ENCODE assay signal across 14 cellular contexts in genomic region chr17:75410141-75410540, GRCh38. TPM values are rescaled to one million over a fixed set of nuclear protein-coding genes. Genes with fewer than 3 reads are reported as not detected.
DNase-seq lines count a peak whose midpoint lies in the region; ATAC-seq and TF ChIP-seq lines count a peak whose summit lies in the region.
"Had no signal": no experiment of that assay in that cellular context is flagged by ENCODE, and none has a peak within 500 bp of the region (broad histone marks: within the 10 kb centered on the region; RNA-seq: fewer than 3 reads in every experiment).

No MANE protein-coding gene starts in this region.

- H3K36me3 Mint-ChIP-seq in activated naive CD4-positive, alpha-beta T cell treated with anti-CD3 and anti-CD28 coated beads, Interleukin-2, amount 50 U/mL, for 24 hours = no peaks in the 10 kb centered on the region
- no peaks in the 10 kb centered on the region for H3K36me3 Mint-ChIP-seq in H9 (ENCODE audit: insufficient read depth in 1 of 3, low read depth in 3 of 3)
- peaks cover 2% of the 10 kb centered on the region for H3K36me3 Mint-ChIP-seq in stimulated activated effector memory CD8-positive, alpha-beta T cell treated with anti-CD3 and anti-CD28 coated beads, Interleukin-12 subunit alpha, Interleukin-12 subunit beta, amount 100 ng/mL, for 72 hours

- no peak overlapping the region for H4K91ac ChIP-seq in H9 (ENCODE audit: insufficient read length, low read depth, low read length)

- H2BK12ac ChIP-seq in H9 (ENCODE audit: insufficient read length, low read depth, low read length) = no peak overlapping the region

- no peak overlapping the region for H3T11ph ChIP-seq in H9 (ENCODE audit: low read length)

- no peaks in the 10 kb centered on the region for H3K27me3 Mint-ChIP-seq in activated naive CD4-positive, alpha-beta T cell treated with anti-CD3 and anti-CD28 coated beads, Interleukin-2, amount 50 U/mL, for 24 hours
- peaks cover 11% of the 10 kb centered on the region for H3K27me3 Mint-ChIP-seq in H9 (ENCODE audit: low read depth)

- H3K9ac ChIP-seq in H9 (ENCODE audit: extremely low read depth, insufficient read length, low read length) = no peak overlapping the region

- no peaks in the 10 kb centered on the region for H3K23me2 ChIP-seq in H9 (ENCODE audit: insufficient read length, low read depth, low read length, poor library complexity, severe bottlenecking)

- no peaks in the 10 kb centered on the region for H3K9me2 ChIP-seq in OCI-LY7 (ENCODE audit: insufficient read depth, low read length)

- no peak overlapping the region for H2BK5ac ChIP-seq in H9 (ENCODE audit: insufficient read length, low read length)

- TF ChIP-seq POLR2A in tibial nerve (IDR thresholded peaks at IDR 0.05) = no peak

- no peaks in the 10 kb centered on the region for H3K79me2 ChIP-seq in H9 (ENCODE audit: insufficient read depth, low read length)
- H3K79me2 ChIP-seq in OCI-LY7 (ENCODE audit: insufficient read depth, low read depth, low read length) = peaks cover 4% of the 10 kb centered on the region

- H4K8ac ChIP-seq in H9 (replicated peaks; ENCODE audit: insufficient read length, low read depth, low read length) = no peak overlapping the region

- H3K4me1 Mint-ChIP-seq in activated naive CD4-positive, alpha-beta T cell treated with anti-CD3 and anti-CD28 coated beads, Interleukin-2, amount 50 U/mL, for 24 hours = peaks cover 30% of the 10 kb centered on the region
- H3K4me1 Mint-ChIP-seq in H9 = peaks cover 13 to 16% of the 10 kb centered on the region in 2 experiments
- H3K4me1 Mint-ChIP-seq in stimulated activated effector memory CD8-positive, alpha-beta T cell treated with anti-CD3 and anti-CD28 coated beads, Interleukin-12 subunit alpha, Interleukin-12 subunit beta, amount 100 ng/mL, for 72 hours = peaks cover 29% of the 10 kb centered on the region

- H3K18ac ChIP-seq in H9 (ENCODE audit: insufficient read length, low read depth, low read length) = no peak overlapping the region

- H2BK20ac ChIP-seq in H9 (ENCODE audit: low read depth, low read length, poor library complexity, severe bottlenecking) = no peak overlapping the region

- H3K9me3 ChIP-seq in H9 (ENCODE audit: control insufficient read depth, low read depth, low read length) (no peaks in the 10 kb centered on the region), OCI-LY7 (ENCODE audit: low read length) (no peaks in the 10 kb centered on the region), tibial nerve (no peaks in the 10 kb centered on the region)
- H3K9me3 ChIP-seq: A549, BE2C had no signal

- no peak overlapping the region for H2BK15ac ChIP-seq in H9 (ENCODE audit: low read depth, low read length)

- no CpG with 5 or more reads among the region's 4 CpGs for WGBS in H9 (ENCODE audit: extremely low coverage, insufficient read length, low lambda C conversion rate)
- WGBS in tibial nerve, 2 donors = 66 to 74% methylated on average over 4 of the region's 4 CpGs

- H3K27ac ChIP-seq in H9 (ENCODE audit: insufficient read length, low read depth, low read length) (no peak overlapping the region), OCI-LY7 (ENCODE audit: low read depth, low read length, poor library complexity, severe bottlenecking) (no peak overlapping the region), tibial nerve (no peak overlapping the region)
- H3K27ac ChIP-seq: A549, C4-2B had no signal

- H3K23ac ChIP-seq in H9 (ENCODE audit: insufficient read length, low read depth, low read length) = no peak overlapping the region

- H3K4ac ChIP-seq in H9 (ENCODE audit: low read depth, low read length) = no peak overlapping the region

- no peaks in the 10 kb centered on the region for H3K9me3 Mint-ChIP-seq in activated naive CD4-positive, alpha-beta T cell treated with anti-CD3 and anti-CD28 coated beads, Interleukin-2, amount 50 U/mL, for 24 hours
- H3K9me3 Mint-ChIP-seq in H9 = no peaks in the 10 kb centered on the region
- H3K9me3 Mint-ChIP-seq in stimulated activated effector memory CD8-positive, alpha-beta T cell treated with anti-CD3 and anti-CD28 coated beads, Interleukin-12 subunit alpha, Interleukin-12 subunit beta, amount 100 ng/mL, for 72 hours = no peaks in the 10 kb centered on the region
- H3K9me3 Mint-ChIP-seq: GM23338 had no signal

- peak overlapping the region; percentile 75 for H3K27ac Mint-ChIP-seq in activated naive CD4-positive, alpha-beta T cell treated with anti-CD3 and anti-CD28 coated beads, Interleukin-2, amount 50 U/mL, for 24 hours
- H3K27ac Mint-ChIP-seq in H9 = no peak overlapping the region
- H3K27ac Mint-ChIP-seq in stimulated activated effector memory CD8-positive, alpha-beta T cell treated with anti-CD3 and anti-CD28 coated beads, Interleukin-12 subunit alpha, Interleukin-12 subunit beta, amount 100 ng/mL, for 72 hours = peak overlapping the region; percentile 2
- H3K27ac Mint-ChIP-seq: GM23338 had no signal

- intact Hi-C loops in OCI-LY7 (cut with micrococcal nuclease; ENCODE audit: unreplicated experiment) = loop anchor here (10.0 kb wide), 1 partner anchor 365 kb away; the partner anchor contains the start of genes ATP5PD and KCTD2

- no peak overlapping the region for H3K4me3 ChIP-seq in OCI-LY7 (ENCODE audit: low read depth, low read length, poor library complexity, severe bottlenecking)
- no peak overlapping the region for H3K4me3 ChIP-seq in tibial nerve
- H3K4me3 ChIP-seq: A549, GM23338 had no signal

- H3K4me1 ChIP-seq in H9 (ENCODE audit: insufficient read depth, low read length) (no peaks in the 10 kb centered on the region), OCI-LY7 (ENCODE audit: insufficient read depth, low read length, poor library complexity, severe bottlenecking) (peaks cover 69% of the 10 kb centered on the region), tibial nerve (peaks cover 0 to 21% (median 10%) of the 10 kb centered on the region in 4 donors)
- H3K4me1 ChIP-seq: BE2C had no signal

- H3K36me3 ChIP-seq in OCI-LY7 (ENCODE audit: insufficient read depth, low read length) (peaks cover 2% of the 10 kb centered on the region; the same call in 1 of the 2 replicates), tibial nerve (no peaks in the 10 kb centered on the region)
- H3K36me3 ChIP-seq: BE2C had no signal

- CTCF ChIA-PET in OCI-LY7 (lab: Charles Lee; ENCODE audit: unreplicated experiment) = no interaction called here

- no peak overlapping the region for H3K56ac ChIP-seq in H9 (ENCODE audit: insufficient read length, low read depth, low read length)

- no peaks in the 10 kb centered on the region for H3K79me1 ChIP-seq in H9 (ENCODE audit: insufficient read depth, low read depth, low read length, poor library complexity, severe bottlenecking)

- no peak overlapping the region for H3K4me3 Mint-ChIP-seq in activated naive CD4-positive, alpha-beta T cell treated with anti-CD3 and anti-CD28 coated beads, Interleukin-2, amount 50 U/mL, for 24 hours
- no peak overlapping the region for H3K4me3 Mint-ChIP-seq in H9
- H3K4me3 Mint-ChIP-seq in stimulated activated effector memory CD8-positive, alpha-beta T cell treated with anti-CD3 and anti-CD28 coated beads, Interleukin-12 subunit alpha, Interleukin-12 subunit beta, amount 100 ng/mL, for 72 hours = no peak overlapping the region
- H3K4me3 Mint-ChIP-seq: GM23338 had no signal

- ATAC-seq in stimulated activated effector memory CD8-positive, alpha-beta T cell treated with anti-CD3 and anti-CD28 coated beads, Interleukin-12 subunit alpha, Interleukin-12 subunit beta, amount 100 ng/mL, for 72 hours = no peak
- ATAC-seq: A549, GM23338 had no signal

- H3K27me3 ChIP-seq in H9 (ENCODE audit: insufficient read depth, low read length) = no peaks in the 10 kb centered on the region
- H3K27me3 ChIP-seq in tibial nerve = no peaks in the 10 kb centered on the region

- H2AK5ac ChIP-seq in H9 (ENCODE audit: insufficient read length, low read length) = no peak overlapping the region

- H4K5ac ChIP-seq in H9 (ENCODE audit: insufficient read length, low read depth, low read length) = no peak overlapping the region

- H2BK120ac ChIP-seq in H9 (ENCODE audit: low read depth, low read length, poor library complexity, severe bottlenecking) = no peak overlapping the region

- H4K20me1 ChIP-seq in H9 (ENCODE audit: control insufficient read depth, insufficient read depth, insufficient read length) = no peaks in the 10 kb centered on the region
- no peaks in the 10 kb centered on the region; the same call in 1 of the 2 replicates for H4K20me1 ChIP-seq in OCI-LY7 (ENCODE audit: insufficient read depth, low read length)

- no peak for TF ChIP-seq CTCF in H9 (conservative IDR thresholded peaks at IDR 0.05)
- no peak for TF ChIP-seq CTCF in OCI-LY7 (conservative IDR thresholded peaks at IDR 0.05; ENCODE audit: low read length)
- TF ChIP-seq CTCF in tibial nerve (IDR thresholded peaks at IDR 0.05) = no peak

- POLR2A ChIA-PET in OCI-LY7 (lab: Charles Lee) = interaction anchor here (0.7 to 6.0 kb wide), 10 partner anchors 13 to 149 kb away, joined by 3 to 91 read pairs (median 8); partner anchors contain the start of genes GGA3, MRPS7 and SLC25A19

- H3K14ac ChIP-seq in H9 (ENCODE audit: insufficient read depth, low read length) = no peak overlapping the region

- DNase-seq in activated naive CD4-positive, alpha-beta T cell (lab: John Stamatoyannopoulos, UW) = no peak
- peak; percentile 18 for DNase-seq in H9
- DNase-seq in OCI-LY7 (ENCODE audit: low spot score) = no peak
- no peak for DNase-seq in stimulated activated effector memory CD8-positive, alpha-beta T cell treated with anti-CD3 and anti-CD28 coated beads, Interleukin-12 subunit alpha, Interleukin-12 subunit beta, amount 100 ng/mL, for 72 hours (ENCODE audit: low spot score in 2 of 2)
- DNase-seq in epidermal melanocyte (ENCODE audit: insufficient read length, low spot score) = no peak
- no peak for DNase-seq in tibial nerve (ENCODE audit: low spot score in 2 of 2)
- DNase-seq: BE2C; CD4-positive, alpha-beta memory T cell; DMS79; H7 had no signal

- TF ChIP-seq EP300 in tibial nerve (IDR thresholded peaks at IDR 0.05) = no peak

- H3K4me2 ChIP-seq in H9 (ENCODE audit: insufficient read depth, insufficient read length, low read length) = no peak overlapping the region
- H3K4me2 ChIP-seq in OCI-LY7 (ENCODE audit: low read length) = no peak overlapping the region
- H3K4me2 ChIP-seq: A549, GM23338 had no signal

- BruUV-seq in OCI-LY7 (replicated peaks; lab: Mats Ljungman, UMichigan) = no TSS peak

- H2AFZ ChIP-seq in H9 (ENCODE audit: low read length) = no peak overlapping the region
- H2AFZ ChIP-seq in OCI-LY7 (ENCODE audit: low read length) = peak overlapping the region; percentile 29; the same call in 1 of the 2 replicates
- H2AFZ ChIP-seq: GM23338 had no signal

RNA-seq across cellular contexts. Expression of gene GRB2, which starts 4.7 kb away (rescaled TPM):
- 87.7 and 91.7 TPM in 2 replicates for total RNA-seq in H9 (2021)
- 240 and 244 TPM in 2 replicates for total RNA-seq in OCI-LY7 (2014; rRNA removed; shearing (Covaris generic))
- 294 and 308 TPM in 2 replicates for total RNA-seq in OCI-LY7 (2022)
- 100 to 1,000 TPM in 3 of 4 donors, 10 to 100 TPM in 1; 77.6 to 139 (median 133) TPM for total RNA-seq in tibial nerve

RNA-seq across cellular contexts. Expression of gene TMEM94, which starts 46.3 kb away (rescaled TPM):
- total RNA-seq in H9 (2021) (61.4 and 67.9 TPM in 2 replicates), OCI-LY7 (2022) (109 and 121 TPM in 2 replicates), tibial nerve (10 to 100 TPM; 84.3 to 95.1 (median 89.9) TPM)
- 36.9 and 60.6 TPM in 2 replicates for total RNA-seq in OCI-LY7 (2014; rRNA removed; shearing (Covaris generic))

Comparison
In these comparisons a context has a peak if more than half of its experiments do, and no peak if none do; other contexts are left out.
1. H3K27ac Mint-ChIP-seq: peak in activated naive CD4-positive, alpha-beta T cell treated with anti-CD3 and anti-CD28 coated beads, Interleukin-2, amount 50 U/mL, for 24 hours (single experiment) and stimulated activated effector memory CD8-positive, alpha-beta T cell treated with anti-CD3 and anti-CD28 coated beads, Interleukin-12 subunit alpha, Interleukin-12 subunit beta, amount 100 ng/mL, for 72 hours (single experiment); none in H9 (0 of 3).